ENCODE assay signal across 36 cellular contexts in the genomic region with DNA sequence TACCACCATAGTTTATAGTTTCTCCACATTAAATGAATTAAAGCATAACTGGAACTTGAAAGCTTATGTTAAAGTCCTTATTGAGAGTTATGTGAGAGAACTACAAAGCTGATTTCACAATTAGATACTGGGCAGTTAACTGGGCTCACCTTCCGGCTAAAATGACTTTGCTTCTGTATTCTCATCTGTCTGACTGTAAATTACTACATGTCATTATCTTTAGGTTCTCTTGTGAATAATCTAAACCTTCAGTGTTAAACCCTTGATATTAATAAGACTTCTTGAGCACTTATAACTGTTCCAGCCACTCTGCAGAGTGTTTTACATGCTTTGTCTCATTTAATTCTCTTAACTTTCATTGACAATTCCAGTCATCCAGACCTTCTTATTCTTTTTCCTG.
"Had no signal": no experiment of that assay in that cellular context is flagged by ENCODE, and none has a peak within 500 bp of the region (broad histone marks: within the 10 kb centered on the region; RNA-seq: fewer than 3 reads in every experiment).

No MANE protein-coding gene starts in this region.

- H3K4me3 Mint-ChIP-seq: activated B cell treated with CpG ODN at 0.5 μM for 24 hours; activated CD4-positive, alpha-beta memory T cell treated with anti-CD3 and anti-CD28 coated beads for 36 hours; activated CD8-positive, alpha-beta memory T cell treated with anti-CD3 and anti-CD28 coated beads, Interleukin-2, amount 10 ng/mL, durations not matched to agents 7 days and 5 days; activated CD8-positive, alpha-beta T cell treated with anti-CD3 and anti-CD28 coated beads, Interleukin-2, amount 10 ng/mL, durations not matched to agents 7 days and 5 days; activated naive CD4-positive, alpha-beta T cell treated with anti-CD3 and anti-CD28 coated beads for 36 hours; activated naive CD4-positive, alpha-beta T cell treated with anti-CD3 and anti-CD28 coated beads, Interleukin-2, amount 50 U/mL, for 24 hours; activated naive CD8-positive, alpha-beta T cell treated with anti-CD3 and anti-CD28 coated beads for 36 hours; activated naive CD8-positive, alpha-beta T cell treated with anti-CD3 and anti-CD28 coated beads, Interleukin-2, amount 50 U/mL, for 24 hours; activated T-helper 1 cell treated with anti-CD3 and anti-CD28 coated beads, Interleukin-12 subunit alpha, Interleukin-12 subunit beta, Interleukin-2, Interleukin-4 antibody, amounts not matched to agents 30 ng/mL and 10 ng/mL and 1 ng/mL, durations not matched to agents 14 hours and 24 hours and 36 hours; central memory CD8-positive, alpha-beta T cell; dendritic cell treated with granulocyte-macrophage colony-stimulating factor and Interleukin-4, amounts not matched to agents 40 ng/mL and 50 ng/mL, for 4 days; endodermal cell; T-helper 17 cell; T-helper 2 cell treated with Interferon-gamma antibody and Interleukin-4, amounts not matched to agents 5 μg/mL and 100 μg/mL, for 36 hours had no signal

- H3K27me3 ChIP-seq: adrenal gland, body of pancreas, breast epithelium, cardiac muscle cell, dorsolateral prefrontal cortex, heart right ventricle had no signal

- H3K36me3 ChIP-seq: adrenal gland, breast epithelium, cardiac muscle cell, heart right ventricle had no signal

- H3K4me3 ChIP-seq: adrenal gland, body of pancreas, breast epithelium, cardiac muscle cell, coronary artery had no signal

- H3K9me3 Mint-ChIP-seq: activated B cell treated with CpG ODN at 0.5 μM for 24 hours; activated CD4-positive, alpha-beta memory T cell treated with anti-CD3 and anti-CD28 coated beads for 36 hours; activated naive CD4-positive, alpha-beta T cell treated with anti-CD3 and anti-CD28 coated beads for 36 hours; activated naive CD4-positive, alpha-beta T cell treated with anti-CD3 and anti-CD28 coated beads, Interleukin-2, amount 50 U/mL, for 24 hours; activated naive CD8-positive, alpha-beta T cell treated with anti-CD3 and anti-CD28 coated beads for 36 hours; activated naive CD8-positive, alpha-beta T cell treated with anti-CD3 and anti-CD28 coated beads, Interleukin-2, amount 50 U/mL, for 24 hours; activated T-helper 1 cell treated with anti-CD3 and anti-CD28 coated beads, Interleukin-12 subunit alpha, Interleukin-12 subunit beta, Interleukin-2, Interleukin-4 antibody, amounts not matched to agents 30 ng/mL and 10 ng/mL and 1 ng/mL, durations not matched to agents 14 hours and 24 hours and 36 hours; activated T-helper 2 cell treated with anti-CD3 and anti-CD28 coated beads, Interferon-gamma antibody, Interleukin-2, Interleukin-4, amounts not matched to agents 10 μg/mL and 5 μg/mL and 100 μg/mL, durations not matched to agents 14 hours and 24 hours and 36 hours; central memory CD8-positive, alpha-beta T cell; dendritic cell treated with granulocyte-macrophage colony-stimulating factor and Interleukin-4, amounts not matched to agents 40 ng/mL and 50 ng/mL, for 4 days; endodermal cell; T-helper 2 cell treated with Interferon-gamma antibody and Interleukin-4, amounts not matched to agents 5 μg/mL and 100 μg/mL, for 36 hours had no signal

- H3K36me3 Mint-ChIP-seq: activated CD4-positive, alpha-beta memory T cell treated with anti-CD3 and anti-CD28 coated beads for 36 hours; activated CD8-positive, alpha-beta memory T cell treated with anti-CD3 and anti-CD28 coated beads, Interleukin-2, amount 10 ng/mL, durations not matched to agents 7 days and 5 days had no signal

- ATAC-seq: activated CD4-positive, CD25-positive, alpha-beta regulatory T cell treated with anti-CD3 and anti-CD28 coated beads, Interleukin-2, amount 50 U/mL, for 24 hours; activated CD8-positive, alpha-beta memory T cell treated with anti-CD3 and anti-CD28 coated beads, Interleukin-2, amount 10 ng/mL, durations not matched to agents 7 days and 5 days; activated CD8-positive, alpha-beta T cell treated with anti-CD3 and anti-CD28 coated beads, Interleukin-2, amount 10 ng/mL, durations not matched to agents 7 days and 5 days; activated naive CD8-positive, alpha-beta T cell treated with anti-CD3 and anti-CD28 coated beads, Interleukin-2, amount 50 U/mL, for 24 hours; body of pancreas; esophagus mucosa; heart right ventricle; T-helper 17 cell had no signal

- H3K27me3 Mint-ChIP-seq: activated B cell treated with CpG ODN at 0.5 μM for 24 hours; activated CD4-positive, alpha-beta memory T cell treated with anti-CD3 and anti-CD28 coated beads for 36 hours; activated CD8-positive, alpha-beta memory T cell treated with anti-CD3 and anti-CD28 coated beads, Interleukin-2, amount 10 ng/mL, durations not matched to agents 7 days and 5 days; activated naive CD4-positive, alpha-beta T cell treated with anti-CD3 and anti-CD28 coated beads, Interleukin-2, amount 50 U/mL, for 24 hours; activated naive CD8-positive, alpha-beta T cell treated with anti-CD3 and anti-CD28 coated beads for 36 hours; activated naive CD8-positive, alpha-beta T cell treated with anti-CD3 and anti-CD28 coated beads, Interleukin-2, amount 50 U/mL, for 24 hours; central memory CD8-positive, alpha-beta T cell; dendritic cell treated with granulocyte-macrophage colony-stimulating factor and Interleukin-4, amounts not matched to agents 40 ng/mL and 50 ng/mL, for 4 days; T-helper 17 cell had no signal

- H3K9me3 ChIP-seq: adrenal gland, body of pancreas, breast epithelium, heart right ventricle had no signal

- H3K27ac Mint-ChIP-seq: activated B cell treated with CpG ODN at 0.5 μM for 24 hours; activated CD4-positive, alpha-beta memory T cell treated with anti-CD3 and anti-CD28 coated beads for 36 hours; activated CD8-positive, alpha-beta memory T cell treated with anti-CD3 and anti-CD28 coated beads, Interleukin-2, amount 10 ng/mL, durations not matched to agents 7 days and 5 days; activated CD8-positive, alpha-beta T cell treated with anti-CD3 and anti-CD28 coated beads, Interleukin-2, amount 10 ng/mL, durations not matched to agents 7 days and 5 days; activated naive CD4-positive, alpha-beta T cell treated with anti-CD3 and anti-CD28 coated beads for 36 hours; activated naive CD4-positive, alpha-beta T cell treated with anti-CD3 and anti-CD28 coated beads, Interleukin-2, amount 50 U/mL, for 24 hours; activated naive CD8-positive, alpha-beta T cell treated with anti-CD3 and anti-CD28 coated beads for 36 hours; activated naive CD8-positive, alpha-beta T cell treated with anti-CD3 and anti-CD28 coated beads, Interleukin-2, amount 50 U/mL, for 24 hours; activated T-helper 1 cell treated with anti-CD3 and anti-CD28 coated beads, Interleukin-12 subunit alpha, Interleukin-12 subunit beta, Interleukin-2, Interleukin-4 antibody, amounts not matched to agents 30 ng/mL and 10 ng/mL and 1 ng/mL, durations not matched to agents 14 hours and 24 hours and 36 hours; activated T-helper 2 cell treated with anti-CD3 and anti-CD28 coated beads, Interferon-gamma antibody, Interleukin-2, Interleukin-4, amounts not matched to agents 10 μg/mL and 5 μg/mL and 100 μg/mL, durations not matched to agents 14 hours and 24 hours and 36 hours; dendritic cell treated with granulocyte-macrophage colony-stimulating factor and Interleukin-4, amounts not matched to agents 40 ng/mL and 50 ng/mL, for 4 days; endodermal cell; T-helper 17 cell; T-helper 2 cell treated with Interferon-gamma antibody and Interleukin-4, amounts not matched to agents 5 μg/mL and 100 μg/mL, for 36 hours had no signal

- H3K27ac ChIP-seq: adrenal gland, body of pancreas, breast epithelium, cardiac muscle cell, coronary artery, dorsolateral prefrontal cortex, WERI-Rb-1 had no signal

- DNase-seq: activated B cell treated with CpG ODN at 0.5 μM for 24 hours; activated CD4-positive, alpha-beta memory T cell treated with anti-CD3 and anti-CD28 coated beads for 36 hours; activated CD4-positive, alpha-beta T cell treated with anti-CD3 and anti-CD28 coated beads for 48 hours; activated CD8-positive, alpha-beta memory T cell treated with anti-CD3 and anti-CD28 coated beads, Interleukin-2, amount 10 ng/mL, durations not matched to agents 7 days and 5 days; activated CD8-positive, alpha-beta memory T cell treated with anti-CD3 and anti-CD28 coated beads, Interleukin-2, amount 50 U/mL, for 4 hours; activated CD8-positive, alpha-beta T cell treated with anti-CD3 and anti-CD28 coated beads, Interleukin-2, amount 10 ng/mL, durations not matched to agents 7 days and 5 days; activated effector memory CD4-positive, alpha-beta T cell treated with anti-CD3 and anti-CD28 coated beads, Interleukin-2, amount 50 U/mL, for 16 hours; activated naive CD4-positive, alpha-beta T cell treated with anti-CD3 and anti-CD28 coated beads for 36 hours; activated naive CD8-positive, alpha-beta T cell treated with anti-CD3 and anti-CD28 coated beads for 36 hours; activated naive CD8-positive, alpha-beta T cell treated with anti-CD3 and anti-CD28 coated beads, Interleukin-2, amount 50 U/mL, for 24 hours; activated T-cell treated with anti-CD3 and anti-CD28 coated beads, Interleukin-2, amount 50 U/mL, for 1 hour; activated T-cell treated with anti-CD3 and anti-CD28 coated beads, Interleukin-2, amount 50 U/mL, for 48 hours; amygdala; aorta; body of pancreas; dorsolateral prefrontal cortex; effector memory CD4-positive, alpha-beta T cell; endodermal cell; foreskin fibroblast; heart right ventricle; T-helper 1 cell; T-helper 17 cell; T1000; WERI-Rb-1 had no signal
